1 cellular context compared by ENCODE assay signal in genomic region chr9:93683331-93684134, GRCh38.
TF ChIP-seq lines count a peak whose summit lies in the region.

No MANE protein-coding gene starts in this region.

TF ChIP-seq in WTC11, 78 proteins besides CTCF, POLR2A, EP300 and RAD21:
- TF ChIP-seq, protein P1, sequence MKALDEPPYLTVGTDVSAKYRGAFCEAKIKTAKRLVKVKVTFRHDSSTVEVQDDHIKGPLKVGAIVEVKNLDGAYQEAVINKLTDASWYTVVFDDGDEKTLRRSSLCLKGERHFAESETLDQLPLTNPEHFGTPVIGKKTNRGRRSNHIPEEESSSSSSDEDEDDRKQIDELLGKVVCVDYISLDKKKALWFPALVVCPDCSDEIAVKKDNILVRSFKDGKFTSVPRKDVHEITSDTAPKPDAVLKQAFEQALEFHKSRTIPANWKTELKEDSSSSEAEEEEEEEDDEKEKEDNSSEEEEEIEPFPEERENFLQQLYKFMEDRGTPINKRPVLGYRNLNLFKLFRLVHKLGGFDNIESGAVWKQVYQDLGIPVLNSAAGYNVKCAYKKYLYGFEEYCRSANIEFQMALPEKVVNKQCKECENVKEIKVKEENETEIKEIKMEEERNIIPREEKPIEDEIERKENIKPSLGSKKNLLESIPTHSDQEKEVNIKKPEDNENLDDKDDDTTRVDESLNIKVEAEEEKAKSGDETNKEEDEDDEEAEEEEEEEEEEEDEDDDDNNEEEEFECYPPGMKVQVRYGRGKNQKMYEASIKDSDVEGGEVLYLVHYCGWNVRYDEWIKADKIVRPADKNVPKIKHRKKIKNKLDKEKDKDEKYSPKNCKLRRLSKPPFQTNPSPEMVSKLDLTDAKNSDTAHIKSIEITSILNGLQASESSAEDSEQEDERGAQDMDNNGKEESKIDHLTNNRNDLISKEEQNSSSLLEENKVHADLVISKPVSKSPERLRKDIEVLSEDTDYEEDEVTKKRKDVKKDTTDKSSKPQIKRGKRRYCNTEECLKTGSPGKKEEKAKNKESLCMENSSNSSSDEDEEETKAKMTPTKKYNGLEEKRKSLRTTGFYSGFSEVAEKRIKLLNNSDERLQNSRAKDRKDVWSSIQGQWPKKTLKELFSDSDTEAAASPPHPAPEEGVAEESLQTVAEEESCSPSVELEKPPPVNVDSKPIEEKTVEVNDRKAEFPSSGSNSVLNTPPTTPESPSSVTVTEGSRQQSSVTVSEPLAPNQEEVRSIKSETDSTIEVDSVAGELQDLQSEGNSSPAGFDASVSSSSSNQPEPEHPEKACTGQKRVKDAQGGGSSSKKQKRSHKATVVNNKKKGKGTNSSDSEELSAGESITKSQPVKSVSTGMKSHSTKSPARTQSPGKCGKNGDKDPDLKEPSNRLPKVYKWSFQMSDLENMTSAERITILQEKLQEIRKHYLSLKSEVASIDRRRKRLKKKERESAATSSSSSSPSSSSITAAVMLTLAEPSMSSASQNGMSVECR (CRISPR knock-in tag; IDR thresholded peaks at IDR 0.05; ENCODE audit: borderline replicate concordance): no peak
- no peak for TF ChIP-seq MXD4 (CRISPR knock-in tag; IDR thresholded peaks at IDR 0.05; ENCODE audit: borderline replicate concordance)
- TF ChIP-seq ZNF232 (CRISPR knock-in tag; IDR thresholded peaks at IDR 0.05): no peak
